In genomic region chr4:123031664-123032063, GRCh38 we compare ENCODE assay signal across 29 cellular contexts.
"Had no signal": no experiment of that assay in that cellular context is flagged by ENCODE, and none has a peak within 500 bp of the region (broad histone marks: within the 10 kb centered on the region; RNA-seq: fewer than 3 reads in every experiment).

No MANE protein-coding gene starts in this region.

- H3K4me1 Mint-ChIP-seq: activated CD8-positive, alpha-beta memory T cell treated with anti-CD3 and anti-CD28 coated beads, Interleukin-2, amount 10 ng/mL, durations not matched to agents 7 days and 5 days had no signal

- DNase-seq: activated CD4-positive, alpha-beta T cell treated with anti-CD3 and anti-CD28 coated beads for 48 hours; activated CD4-positive, alpha-beta T cell treated with anti-CD3 and anti-CD28 coated beads, Interleukin-2, amount 50 U/mL, for 48 hours; activated CD4-positive, CD25-positive, alpha-beta regulatory T cell treated with anti-CD3 and anti-CD28 coated beads, Interleukin-2, amount 50 U/mL, for 72 hours; activated CD8-positive, alpha-beta memory T cell treated with anti-CD3 and anti-CD28 coated beads, Interleukin-2, amount 10 ng/mL, durations not matched to agents 7 days and 5 days; activated effector memory CD4-positive, alpha-beta T cell treated with Interleukin-2 at 50 U/mL for 16 hours; activated naive CD4-positive, alpha-beta T cell; activated T-cell treated with anti-CD3 and anti-CD28 coated beads, Interleukin-2, amount 50 U/mL, for 24 hours; brain microvascular endothelial cell; cerebellar nuclear complex; Karpas-422; NCI-H1105 treated with DMSO at 0.1 percent for 48 hours; NCI-H1436 treated with DMSO at 0.1 percent for 48 hours; NCI-H187; NCI-H2081 treated with DMSO at 0.1 percent for 48 hours; NCI-H446 treated with DMSO at 0.1 percent for 48 hours; NCI-H526; NCI-H82; NK-92 treated with Interleukin-12 subunit alpha and Interleukin-12 subunit beta, amount 100 ng/mL, for 24 hours; OCI-M1; Right ventricle myocardium superior; RPMI8226; SK-N-SH; T-helper 1 cell had no signal

- H3K9me3 ChIP-seq: SJCRH30, SK-N-SH had no signal

- H3K27me3 Mint-ChIP-seq: activated CD8-positive, alpha-beta memory T cell treated with anti-CD3 and anti-CD28 coated beads, Interleukin-2, amount 10 ng/mL, durations not matched to agents 7 days and 5 days; activated naive CD8-positive, alpha-beta T cell; activated T-cell treated with anti-CD3 and anti-CD28 coated beads, Interleukin-2, amount 50 U/mL, for 24 hours had no signal

- H3K4me3 ChIP-seq: K562, SJCRH30 had no signal

- ATAC-seq: activated CD8-positive, alpha-beta memory T cell treated with anti-CD3 and anti-CD28 coated beads, Interleukin-2, amount 10 ng/mL, durations not matched to agents 7 days and 5 days; K562; Panc1 had no signal

- H3K36me3 ChIP-seq: brain microvascular endothelial cell had no signal

- H3K27ac ChIP-seq: brain microvascular endothelial cell, SJCRH30 had no signal

- H3K27ac Mint-ChIP-seq: activated CD8-positive, alpha-beta memory T cell treated with anti-CD3 and anti-CD28 coated beads, Interleukin-2, amount 10 ng/mL, durations not matched to agents 7 days and 5 days; activated naive CD8-positive, alpha-beta T cell; activated T-cell treated with anti-CD3 and anti-CD28 coated beads, Interleukin-2, amount 50 U/mL, for 24 hours; activated T-helper 1 cell treated with anti-CD3 and anti-CD28 coated beads, Interleukin-12 subunit alpha, Interleukin-12 subunit beta, Interleukin-2, Interleukin-4 antibody, amounts not matched to agents 30 ng/mL and 10 ng/mL and 1 ng/mL, durations not matched to agents 14 hours and 24 hours and 36 hours; T-helper 2 cell treated with Interferon-gamma antibody and Interleukin-4, amounts not matched to agents 5 μg/mL and 100 μg/mL, for 36 hours had no signal

- H3K4me3 Mint-ChIP-seq: activated CD8-positive, alpha-beta memory T cell treated with anti-CD3 and anti-CD28 coated beads, Interleukin-2, amount 10 ng/mL, durations not matched to agents 7 days and 5 days; activated naive CD8-positive, alpha-beta T cell; activated T-cell treated with anti-CD3 and anti-CD28 coated beads, Interleukin-2, amount 50 U/mL, for 24 hours; activated T-helper 1 cell treated with anti-CD3 and anti-CD28 coated beads, Interleukin-12 subunit alpha, Interleukin-12 subunit beta, Interleukin-2, Interleukin-4 antibody, amounts not matched to agents 30 ng/mL and 10 ng/mL and 1 ng/mL, durations not matched to agents 14 hours and 24 hours and 36 hours; T-helper 2 cell treated with Interferon-gamma antibody and Interleukin-4, amounts not matched to agents 5 μg/mL and 100 μg/mL, for 36 hours had no signal

- H3K9me3 Mint-ChIP-seq: activated T-cell treated with anti-CD3 and anti-CD28 coated beads, Interleukin-2, amount 50 U/mL, for 24 hours; activated T-helper 1 cell treated with anti-CD3 and anti-CD28 coated beads, Interleukin-12 subunit alpha, Interleukin-12 subunit beta, Interleukin-2, Interleukin-4 antibody, amounts not matched to agents 30 ng/mL and 10 ng/mL and 1 ng/mL, durations not matched to agents 14 hours and 24 hours and 36 hours; T-helper 2 cell treated with Interferon-gamma antibody and Interleukin-4, amounts not matched to agents 5 μg/mL and 100 μg/mL, for 36 hours had no signal
